ENCODE assay signal across 8 cellular contexts in genomic region chr3:131502530-131503327, GRCh38.
A peak's percentile ranks its signal among the peaks of the same experiment; 100 is the strongest.
DNase-seq lines count a peak whose midpoint lies in the region; ATAC-seq and TF ChIP-seq lines count a peak whose summit lies in the region.

MRPL3 (minus strand) TSS chr3:131502971; CDS start chr3:131502821, 150 bp downstream.

- peak; percentile 97 for ATAC-seq in GM21528 (IDR thresholded peaks at IDR 0.05; ENCODE audit: low FRiP score, unreplicated experiment)

- TF ChIP-seq CTCF in epithelial cell of esophagus (IDR thresholded peaks at IDR 0.05; ENCODE audit: insufficient read depth, low read depth, low read length, missing control alignments), result no peak

- peak; percentile 85 for DNase-seq in DMS 273 treated with DMSO at 0.1 percent for 48 hours (lab: John Stamatoyannopoulos, UW)
- DNase-seq in HuH-7.5 (ENCODE audit: low spot score), result peak; percentile 49
- DNase-seq in OCI-M1 (lab: John Stamatoyannopoulos, UW), result peak; percentile 92
- DNase-seq in activated T-cell treated with anti-CD3 and anti-CD28 coated beads for 24 hours (ENCODE audit: low read depth), result peak; percentile 85
- peak; percentile 89 for DNase-seq in epithelial cell of esophagus (ENCODE audit: low read depth)
- peak; percentile 85 for DNase-seq in middle frontal gyrus (ENCODE audit: extremely low spot score, low spot score)
- DNase-seq in stimulated activated CD8-positive, alpha-beta memory T cell treated with anti-CD3 and anti-CD28 coated beads, Interleukin-2, amount 100 ng/mL, for 1 hour (ENCODE audit: low read depth in 2 of 2), result peak; percentile 69 to 72

- H3K4me3 ChIP-seq in epithelial cell of esophagus (ENCODE audit: low read length), result peak within 1 kb of the TSS; percentile 87

Comparison
In these comparisons a context has a peak if more than half of its experiments do, and no peak if none do; other contexts are left out.
1. Peak in every context shown above with its lines: DNase-seq, ATAC-seq and H3K4me3 ChIP-seq.